ENCODE assay signal across 8 cellular contexts in the genomic region with DNA sequence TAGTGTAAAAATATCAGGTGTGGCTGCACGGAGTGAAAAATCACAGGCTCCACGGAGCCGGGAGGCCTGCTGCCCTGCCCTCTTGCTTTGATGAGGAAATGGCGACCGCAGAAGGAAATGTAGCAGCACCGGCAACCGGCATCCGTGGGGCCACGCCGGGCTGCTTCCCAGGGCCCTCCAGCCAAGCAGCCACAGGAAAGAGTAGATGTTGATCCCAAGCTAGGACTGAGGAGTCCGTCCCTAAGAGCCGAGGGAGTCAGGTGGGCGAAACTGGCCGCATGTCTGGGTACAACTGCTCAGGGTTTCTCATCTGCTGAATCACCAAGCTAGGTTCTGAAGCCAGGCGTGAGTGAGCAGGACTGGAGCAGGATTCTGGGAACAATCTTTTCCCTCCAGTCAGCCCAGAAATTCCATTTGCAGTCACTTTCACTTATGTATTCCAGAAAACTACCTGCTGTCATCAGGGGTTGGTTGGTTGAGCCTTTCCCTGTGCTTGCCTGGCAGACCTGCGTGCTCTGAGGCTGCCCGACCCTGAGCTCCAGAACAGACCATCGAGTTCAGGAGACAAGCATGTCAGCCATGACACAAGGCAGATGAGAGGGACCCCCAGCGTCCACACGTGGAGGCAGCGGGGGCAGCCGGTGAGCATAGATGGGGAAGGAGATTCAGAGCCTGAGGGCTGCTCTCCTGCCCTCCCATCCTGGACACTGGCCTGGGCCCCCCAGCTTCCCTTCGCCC. TPM values are rescaled to one million over a fixed set of nuclear protein-coding genes. Genes with fewer than 3 reads are reported as not detected.
DNase-seq lines count a peak whose midpoint lies in the region; ATAC-seq and TF ChIP-seq lines count a peak whose summit lies in the region.

No MANE protein-coding gene starts in this region.

- H3K4me1 ChIP-seq in foreskin keratinocyte, result peaks cover 44% of the 10 kb centered on the region

- H3K9me3 Mint-ChIP-seq in type B pancreatic cell, result no peaks in the 10 kb centered on the region

- CTCF ChIA-PET in HEK293T (lab: Yijun Ruan, JAX), result interaction anchor here (1.2 kb wide), 1 partner anchor 18 kb away, joined by 3 read pairs; no protein-coding TSS in a partner anchor

- H3K4me1 Mint-ChIP-seq in type B pancreatic cell (ENCODE audit: unreplicated experiment), result peaks cover 3% of the 10 kb centered on the region

- H3K27ac Mint-ChIP-seq in type B pancreatic cell, result peak overlapping the region; percentile 58

- H3K27ac ChIP-seq in foreskin keratinocyte, result peak overlapping the region; percentile 81

- ATAC-seq in foreskin keratinocyte, result peak; percentile 34
- ATAC-seq in HG02840 (IDR thresholded peaks at IDR 0.05; ENCODE audit: low FRiP score, unreplicated experiment), result no peak

- POLR2A ChIA-PET in HEK293T (lab: Yijun Ruan, JAX), result no interaction called here

- peaks cover 82% of the 10 kb centered on the region for H3K27me3 Mint-ChIP-seq in type B pancreatic cell

- H3K27me3 ChIP-seq in foreskin keratinocyte, result peaks cover 7% of the 10 kb centered on the region

- TF ChIP-seq CTCF in foreskin keratinocyte (conservative IDR thresholded peaks at IDR 0.05), result no peak
- TF ChIP-seq CTCF in type B pancreatic cell (conservative IDR thresholded peaks at IDR 0.05), result no peak

- DNase-seq in activated naive CD4-positive, alpha-beta T cell treated with Interleukin-2 at 50 U/mL for 16 hours, result peak; percentile 56
- DNase-seq in activated naive CD4-positive, alpha-beta T cell treated with anti-CD3 and anti-CD28 coated beads, Interleukin-2, amount 50 U/mL, for 16 hours, result no peak
- peak; percentile 51 to 66 for DNase-seq in activated CD4-positive, alpha-beta T cell treated with anti-CD3 and anti-CD28 coated beads, Interleukin-2, amount 50 U/mL, for 48 hours
- DNase-seq in foreskin keratinocyte (peak in 1 of 2 donors; percentile 68), type B pancreatic cell (ENCODE audit: extremely low spot score, unreplicated experiment) (no peak), SKM-1 (lab: John Stamatoyannopoulos, UW; ENCODE audit: unreplicated experiment) (no peak), HEK293T (ENCODE audit: extremely low spot score) (no peak)

- peak overlapping the region; percentile 51 for H3K4me3 Mint-ChIP-seq in type B pancreatic cell

- no peaks in the 10 kb centered on the region for H3K36me3 Mint-ChIP-seq in type B pancreatic cell

TF ChIP-seq in HEK293T, 16 proteins besides CTCF, POLR2A, EP300 and RAD21:
- TF ChIP-seq ELF4 (IDR thresholded peaks at IDR 0.05) (no peak), NFRKB (IDR thresholded peaks at IDR 0.05) (no peak), BHLHE40 (IDR thresholded peaks at IDR 0.05; ENCODE audit: borderline replicate concordance) (no peak), HDGF (IDR thresholded peaks at IDR 0.05; ENCODE audit: borderline replicate concordance) (no peak), CTBP1 (IDR thresholded peaks at IDR 0.05; ENCODE audit: borderline replicate concordance) (no peak), SP1 (IDR thresholded peaks at IDR 0.05) (no peak), FOXM1 (IDR thresholded peaks at IDR 0.05; ENCODE audit: borderline replicate concordance) (no peak), LEF1 (IDR thresholded peaks at IDR 0.05; ENCODE audit: borderline replicate concordance) (no peak), FOXK2 (IDR thresholded peaks at IDR 0.05) (no peak), SUZ12 (IDR thresholded peaks at IDR 0.05) (no peak), TARDBP (IDR thresholded peaks at IDR 0.05) (no peak), L3MBTL2 (conservative IDR thresholded peaks at IDR 0.05) (no peak), ZNF384 (IDR thresholded peaks at IDR 0.05) (no peak), ARNT (IDR thresholded peaks at IDR 0.05) (no peak), FOXA1 (IDR thresholded peaks at IDR 0.05) (no peak), PKNOX1 (IDR thresholded peaks at IDR 0.05) (no peak)

RNA-seq across cellular contexts. Expression of gene ITGB2, which starts 5.8 kb away (rescaled TPM):
- total RNA-seq in foreskin keratinocyte (6.4 and 6.5 TPM in 2 replicates), type B pancreatic cell (ENCODE audit: low replicate concordance) (0.36 and 0.80 TPM in 2 replicates)
- polyA plus RNA-seq in foreskin keratinocyte, result 5.0 and 5.2 TPM in 2 replicates

RNA-seq across cellular contexts. Expression of gene SLX9, which starts 13.3 kb away (rescaled TPM):
- total RNA-seq in foreskin keratinocyte (39.7 and 54.7 TPM in 2 replicates), type B pancreatic cell (ENCODE audit: low replicate concordance) (25.6 and 33.3 TPM in 2 replicates)
- 54.8 and 73.8 TPM in 2 replicates for polyA plus RNA-seq in foreskin keratinocyte

RNA-seq across cellular contexts. Expression of gene PTTG1IP, which starts 53.0 kb away (rescaled TPM):
- 116 and 149 TPM in 2 replicates for total RNA-seq in foreskin keratinocyte
- 92.9 and 104 TPM in 2 replicates for polyA plus RNA-seq in foreskin keratinocyte
- 168 and 195 TPM in 2 replicates for total RNA-seq in type B pancreatic cell (ENCODE audit: low replicate concordance)

Comparison
In these comparisons a context has a peak if more than half of its experiments do, and no peak if none do; other contexts are left out.
1. DNase-seq: peak in activated naive CD4-positive, alpha-beta T cell treated with Interleukin-2 at 50 U/mL for 16 hours (single experiment) and activated CD4-positive, alpha-beta T cell treated with anti-CD3 and anti-CD28 coated beads, Interleukin-2, amount 50 U/mL, for 48 hours (2 of 2); none in activated naive CD4-positive, alpha-beta T cell treated with anti-CD3 and anti-CD28 coated beads, Interleukin-2, amount 50 U/mL, for 16 hours (single experiment), type B pancreatic cell (single experiment), SKM-1 (single experiment) and HEK293T (single experiment).